1 cellular context compared by ENCODE assay signal in the genomic region with DNA sequence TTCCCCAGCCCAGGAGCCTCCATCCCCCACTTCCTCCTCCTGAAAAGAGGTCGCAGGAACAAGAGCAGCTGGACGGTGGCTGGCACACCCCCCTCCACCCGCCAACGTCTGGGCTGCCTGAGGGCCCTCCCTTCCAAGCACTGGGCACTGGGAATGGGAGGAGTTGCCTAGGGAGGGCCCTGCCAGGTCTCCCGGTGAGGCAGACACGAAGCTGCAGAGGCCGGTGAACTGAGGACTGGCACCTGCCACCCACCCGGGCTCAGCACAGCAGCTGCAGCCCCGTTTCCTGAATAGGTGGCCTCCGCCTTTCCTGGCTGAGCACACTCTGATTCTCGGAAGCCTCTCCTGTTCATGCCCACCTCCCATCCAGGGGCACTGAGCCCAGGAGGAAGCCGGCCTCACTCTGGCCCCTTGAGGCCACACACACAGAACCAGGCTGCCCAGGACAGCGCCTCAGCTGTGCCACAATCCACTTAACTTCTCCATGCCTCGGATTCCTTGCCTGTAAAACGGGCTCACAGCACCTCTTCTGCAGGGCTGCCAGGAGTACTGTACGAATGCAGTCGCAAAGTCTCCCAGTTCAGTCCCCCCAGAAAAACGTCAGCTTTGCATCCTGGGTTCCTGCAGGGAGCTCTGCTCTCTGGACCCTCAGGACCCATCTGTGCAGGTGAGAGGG.
TF ChIP-seq lines count a peak whose summit lies in the region.

No MANE protein-coding gene starts in this region.

TF ChIP-seq in IMR-90, 13 proteins besides CTCF, POLR2A, EP300 and RAD21 (continued from another document):
- TF ChIP-seq, protein P1, sequence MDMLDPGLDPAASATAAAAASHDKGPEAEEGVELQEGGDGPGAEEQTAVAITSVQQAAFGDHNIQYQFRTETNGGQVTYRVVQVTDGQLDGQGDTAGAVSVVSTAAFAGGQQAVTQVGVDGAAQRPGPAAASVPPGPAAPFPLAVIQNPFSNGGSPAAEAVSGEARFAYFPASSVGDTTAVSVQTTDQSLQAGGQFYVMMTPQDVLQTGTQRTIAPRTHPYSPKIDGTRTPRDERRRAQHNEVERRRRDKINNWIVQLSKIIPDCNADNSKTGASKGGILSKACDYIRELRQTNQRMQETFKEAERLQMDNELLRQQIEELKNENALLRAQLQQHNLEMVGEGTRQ (IDR thresholded peaks at IDR 0.05; ENCODE audit: low read depth, low read length) = no peak
- TF ChIP-seq BHLHE40 (IDR thresholded peaks at IDR 0.05; ENCODE audit: low read depth, low read length) = no peak
- TF ChIP-seq RFX5 (IDR thresholded peaks at IDR 0.05; ENCODE audit: low read depth, low read length) = no peak
- TF ChIP-seq MAFK (IDR thresholded peaks at IDR 0.05; ENCODE audit: low read depth, low read length) = no peak
- no peak for TF ChIP-seq RCOR1 (IDR thresholded peaks at IDR 0.05; ENCODE audit: insufficient replicate concordance, low read length)
- TF ChIP-seq FOS (IDR thresholded peaks at IDR 0.05; ENCODE audit: low read depth, low read length) = no peak
- no peak for TF ChIP-seq CEBPB (IDR thresholded peaks at IDR 0.05; ENCODE audit: low read depth, low read length)
